In the genomic region with DNA sequence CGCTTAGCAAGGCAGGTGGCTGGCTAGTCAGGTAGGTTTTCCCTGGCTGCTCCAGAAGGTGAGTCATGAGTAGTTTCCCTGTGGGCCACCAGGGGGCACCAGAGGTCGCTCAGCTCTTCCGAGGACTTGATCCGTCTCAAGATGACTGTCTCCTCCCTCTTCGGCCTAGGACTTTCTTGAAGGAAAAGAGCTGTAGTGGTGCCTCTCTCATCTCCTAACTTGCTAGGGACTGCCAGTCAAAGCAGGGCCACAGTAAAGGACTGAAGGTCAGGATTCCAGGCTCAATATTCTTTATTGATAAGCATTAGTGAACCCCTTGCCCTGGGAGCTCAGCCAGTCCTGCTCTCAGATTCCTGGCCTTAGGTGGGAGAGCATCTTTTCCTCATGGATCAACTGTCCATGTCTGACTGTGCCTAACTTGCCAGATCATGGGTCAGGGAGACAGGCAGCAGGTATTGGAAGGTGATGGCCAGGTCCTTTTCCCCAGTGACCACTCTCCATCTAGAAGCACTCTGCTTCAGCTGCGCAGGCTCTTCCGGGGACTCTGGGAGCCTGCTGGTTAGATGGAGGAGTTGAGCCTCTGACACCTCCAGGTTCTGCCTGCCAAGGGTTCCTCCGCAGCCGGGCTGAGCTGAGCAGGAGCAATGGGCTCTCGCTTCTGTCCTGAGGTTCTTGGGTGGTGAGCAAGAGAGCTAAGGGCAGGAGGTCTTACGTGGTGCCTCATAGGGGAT, we compare ENCODE assay signal across 1 cellular context.
TF ChIP-seq lines count a peak whose summit lies in the region.

No MANE protein-coding gene starts in this region.

TF ChIP-seq in SK-N-SH treated with all-trans-retinoic acid at 6 μM for 48 hours, 23 proteins besides CTCF, POLR2A, EP300 and RAD21 (continued from another document):
- TF ChIP-seq BACH2 (CRISPR knock-in tag; IDR thresholded peaks at IDR 0.05; ENCODE audit: borderline replicate concordance) (no peak), ZC3H10 (CRISPR knock-in tag; IDR thresholded peaks at IDR 0.05) (no peak), CREB5 (CRISPR knock-in tag; IDR thresholded peaks at IDR 0.05; ENCODE audit: low read depth) (no peak), ESRRG (CRISPR knock-in tag; IDR thresholded peaks at IDR 0.05) (no peak), PATZ1 (CRISPR knock-in tag; IDR thresholded peaks at IDR 0.05; ENCODE audit: borderline replicate concordance) (no peak), ZNF565 (CRISPR knock-in tag; conservative IDR thresholded peaks at IDR 0.05; ENCODE audit: low read depth) (no peak), CSRNP3 (CRISPR knock-in tag; IDR thresholded peaks at IDR 0.05) (no peak), OSR1 (CRISPR knock-in tag; IDR thresholded peaks at IDR 0.05) (no peak), RARB (CRISPR knock-in tag; IDR thresholded peaks at IDR 0.05) (no peak)
